In genomic region chr3:171184372-171184771, GRCh38 we compare ENCODE assay signal across 12 cellular contexts.
DNase-seq lines count a peak whose midpoint lies in the region; ATAC-seq and TF ChIP-seq lines count a peak whose summit lies in the region.
"Had no signal": no experiment of that assay in that cellular context is flagged by ENCODE, and none has a peak within 500 bp of the region (broad histone marks: within the 10 kb centered on the region; RNA-seq: fewer than 3 reads in every experiment).

No MANE protein-coding gene starts in this region.

- H3K36me3 ChIP-seq in mesendoderm (ENCODE audit: control insufficient read depth, insufficient read depth, low read length) (no peaks in the 10 kb centered on the region), testis (ENCODE audit: low read depth, missing control alignments) (no peaks in the 10 kb centered on the region)

- H3K9me3 ChIP-seq in testis: no peaks in the 10 kb centered on the region
- H3K9me3 ChIP-seq: A549 had no signal

- no peak overlapping the region for H3K4me2 ChIP-seq in mesendoderm (ENCODE audit: low read length)
- H3K4me2 ChIP-seq: A549 had no signal

- TF ChIP-seq POLR2A in testis (IDR thresholded peaks at IDR 0.05): no peak

- no peak overlapping the region for H3K23ac ChIP-seq in mesendoderm (ENCODE audit: low read length)

- DNase-seq in activated CD4-positive, alpha-beta T cell treated with anti-CD3 and anti-CD28 coated beads, Interleukin-2, amount 50 U/mL, for 48 hours: peak; percentile 15 to 30
- no peak for DNase-seq in activated CD4-positive, alpha-beta T cell treated with anti-CD3 and anti-CD28 coated beads, Interleukin-2, amount 50 U/mL, for 1 hour
- DNase-seq in mesendoderm (no peak), testis (no peak), pons (ENCODE audit: low spot score) (no peak)
- DNase-seq: activated CD8-positive, alpha-beta memory T cell treated with anti-CD3 and anti-CD28 coated beads, Interleukin-2, amount 50 U/mL, for 4 hours; hypothalamus; NCI-H2107 had no signal

- H4K5ac ChIP-seq in mesendoderm (ENCODE audit: low read length): no peak overlapping the region

- no peak overlapping the region for H2BK15ac ChIP-seq in mesendoderm (replicated peaks; ENCODE audit: low read depth)

- H3K27me3 ChIP-seq in mesendoderm (ENCODE audit: insufficient read depth, low read length, poor library complexity) (no peaks in the 10 kb centered on the region), testis (no peaks in the 10 kb centered on the region)

- no peaks in the 10 kb centered on the region for H3K79me2 ChIP-seq in mesendoderm (ENCODE audit: control insufficient read depth, insufficient read depth, low read length)

- no peak overlapping the region for H3K4ac ChIP-seq in mesendoderm (ENCODE audit: low read depth, low read length)

- H3K27ac ChIP-seq in mesendoderm (ENCODE audit: low read depth, low read length) (no peak overlapping the region), testis (no peak overlapping the region)
- H3K27ac ChIP-seq: A549 had no signal

- H2AK5ac ChIP-seq in mesendoderm (ENCODE audit: low read length): no peak overlapping the region

- H3K4me1 ChIP-seq in mesendoderm (ENCODE audit: control insufficient read depth, low read depth, low read length): peaks cover 7% of the 10 kb centered on the region
- no peaks in the 10 kb centered on the region for H3K4me1 ChIP-seq in testis
- H3K4me1 ChIP-seq: A549 had no signal

- WGBS in mesendoderm (ENCODE audit: extremely low coverage, insufficient coverage, low lambda C conversion rate): no CpG with 5 or more reads among the region's 6 CpGs
- WGBS in testis, 2 donors: 64 to 86% methylated on average over 6 of the region's 6 CpGs

- no peak for TF ChIP-seq CTCF in testis (IDR thresholded peaks at IDR 0.05)

- no peak overlapping the region for H3K9ac ChIP-seq in mesendoderm (ENCODE audit: low read length)

- H2BK120ac ChIP-seq in mesendoderm (ENCODE audit: low read depth, low read length): no peak overlapping the region

- H4K8ac ChIP-seq in mesendoderm (ENCODE audit: low read depth, low read length): no peak overlapping the region

- H3K4me3 ChIP-seq in mesendoderm (ENCODE audit: low read length) (no peak overlapping the region), testis (no peak overlapping the region)
- H3K4me3 ChIP-seq: A549 had no signal

- intact Hi-C loops in testis (cut with DNase I; ENCODE audit: low total_unique reads): no loop called here

- no peaks in the 10 kb centered on the region for H3K79me1 ChIP-seq in mesendoderm (ENCODE audit: low read length)

- no peak overlapping the region for H2BK5ac ChIP-seq in mesendoderm (ENCODE audit: low read length)

- ATAC-seq in GM21528 (IDR thresholded peaks at IDR 0.05; ENCODE audit: low FRiP score, unreplicated experiment): peak; percentile 75
- ATAC-seq in HG03196 (IDR thresholded peaks at IDR 0.05; ENCODE audit: unreplicated experiment): peak; percentile 73
- ATAC-seq in GM21717 (IDR thresholded peaks at IDR 0.05; ENCODE audit: unreplicated experiment): no peak
- ATAC-seq: A549 had no signal

- H3K18ac ChIP-seq in mesendoderm (ENCODE audit: low read length): peak overlapping the region; percentile 8

- H3K56ac ChIP-seq in mesendoderm (ENCODE audit: low read length): no peak overlapping the region

Comparison
In these comparisons a context has a peak if more than half of its experiments do, and no peak if none do; other contexts are left out.
1. DNase-seq: peak in activated CD4-positive, alpha-beta T cell treated with anti-CD3 and anti-CD28 coated beads, Interleukin-2, amount 50 U/mL, for 48 hours (2 of 2); none in activated CD4-positive, alpha-beta T cell treated with anti-CD3 and anti-CD28 coated beads, Interleukin-2, amount 50 U/mL, for 1 hour (single experiment), mesendoderm (single experiment), testis (single experiment) and pons (single experiment).